In the genomic region with DNA sequence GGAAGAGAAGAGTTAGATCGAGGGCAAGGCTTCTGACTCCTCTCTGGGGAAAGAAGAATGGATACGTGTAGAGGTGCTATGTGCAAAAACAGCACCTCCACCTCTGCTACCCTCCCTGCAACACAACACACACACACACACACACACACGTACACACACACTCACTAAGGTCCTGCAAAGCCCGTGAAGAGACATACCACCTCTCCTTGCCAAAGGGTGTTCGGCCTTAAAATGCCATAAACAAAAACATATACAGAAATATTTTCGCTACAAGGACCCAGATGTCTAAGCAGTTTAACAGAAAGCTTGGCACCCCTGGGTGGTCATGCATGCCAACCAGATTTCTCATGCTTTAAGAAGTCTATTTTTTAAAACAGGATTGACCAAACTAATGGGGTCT, we compare ENCODE assay signal across 8 cellular contexts. TPM values are rescaled to one million over a fixed set of nuclear protein-coding genes. Genes with fewer than 3 reads are reported as not detected.
A peak's percentile ranks its signal among the peaks of the same experiment; 100 is the strongest.
DNase-seq lines count a peak whose midpoint lies in the region; FAIRE-seq and TF ChIP-seq lines count a peak whose summit lies in the region.

No MANE protein-coding gene starts in this region.

- peak overlapping the region; percentile 22 to 98 (median 93) for H3K27ac Mint-ChIP-seq in CD8-positive, alpha-beta memory T cell

- peak overlapping the region; percentile 91; the same call in 1 of the 2 replicates for H3K9ac ChIP-seq in MM.1S (ENCODE audit: low read length)
- H3K9ac ChIP-seq in neuronal stem cell (ENCODE audit: low read depth, low read length, poor library complexity): no peak overlapping the region

- H3K14ac ChIP-seq in neuronal stem cell (ENCODE audit: low read length): no peak overlapping the region

- H4K91ac ChIP-seq in neuronal stem cell (ENCODE audit: low read depth, low read length, poor library complexity): no peak overlapping the region

- H3K27me3 Mint-ChIP-seq in CD8-positive, alpha-beta memory T cell: no peaks in the 10 kb centered on the region

- no peak overlapping the region for H2AFZ ChIP-seq in MM.1S (ENCODE audit: low read length)
- H2AFZ ChIP-seq in neuronal stem cell (ENCODE audit: low read length): peak overlapping the region; percentile 98

- no peaks in the 10 kb centered on the region for H3K79me1 ChIP-seq in neuronal stem cell (ENCODE audit: low read depth, low read length)

- peaks cover 74% of the 10 kb centered on the region for H3K79me2 ChIP-seq in MM.1S (ENCODE audit: low read length)

- H3K27me3 ChIP-seq in CD8-positive, alpha-beta memory T cell (ENCODE audit: insufficient read depth, low read length, poor library complexity, severe bottlenecking): no peaks in the 10 kb centered on the region
- H3K27me3 ChIP-seq in MM.1S (replicated peaks; ENCODE audit: insufficient read depth, low read length) (no peaks in the 10 kb centered on the region), neuronal stem cell (ENCODE audit: control insufficient read depth in 3 of 3, insufficient read depth in 3 of 3, low read depth in 1 of 3, low read length in 3 of 3) (peaks cover 0 to 16% (median 0%) of the 10 kb centered on the region in 3 experiments)

- peaks cover 82 to 90% (median 82%) of the 10 kb centered on the region in 3 donors for H3K4me1 Mint-ChIP-seq in CD8-positive, alpha-beta memory T cell

- H3K4me1 ChIP-seq in CD8-positive, alpha-beta memory T cell (ENCODE audit: insufficient read depth, low read length): peaks cover 50% of the 10 kb centered on the region
- peaks cover 44% of the 10 kb centered on the region for H3K4me1 ChIP-seq in MM.1S (ENCODE audit: low read length)
- peaks cover 2 to 4% of the 10 kb centered on the region in 2 donors for H3K4me1 ChIP-seq in neuronal stem cell (ENCODE audit: control insufficient read depth in 2 of 2, insufficient read depth in 1 of 2, low read depth in 1 of 2, low read length in 2 of 2)

- H2BK5ac ChIP-seq in neuronal stem cell (ENCODE audit: low read length): no peak overlapping the region

- no peak for TF ChIP-seq CTCF in MM.1S (IDR thresholded peaks at IDR 0.05; ENCODE audit: low read length)

- peaks cover 56% of the 10 kb centered on the region for H3F3A ChIP-seq in MM.1S (ENCODE audit: insufficient read depth, low read length)

- no peak overlapping the region for H3K27ac ChIP-seq in CD8-positive, alpha-beta memory T cell (ENCODE audit: low read depth, low read length)
- H3K27ac ChIP-seq in MM.1S (ENCODE audit: low read length): peak overlapping the region; percentile 55; the same call in 1 of the 2 replicates
- H3K27ac ChIP-seq in neuronal stem cell (replicated peaks; ENCODE audit: low read length): no peak overlapping the region

- H2BK120ac ChIP-seq in neuronal stem cell (ENCODE audit: low read depth, low read length): no peak overlapping the region

- H3K9me3 ChIP-seq in CD8-positive, alpha-beta memory T cell (ENCODE audit: low read length): no peaks in the 10 kb centered on the region
- H3K9me3 ChIP-seq in MM.1S (replicated peaks; ENCODE audit: insufficient read depth, low read length) (no peaks in the 10 kb centered on the region), neuronal stem cell (replicated peaks in 1 of 2; ENCODE audit: control insufficient read depth in 2 of 2, insufficient read depth in 1 of 2, low read depth in 1 of 2, low read length in 2 of 2) (peaks cover 2 to 7% of the 10 kb centered on the region in 2 donors)

- no peaks in the 10 kb centered on the region for H3K36me3 ChIP-seq in CD8-positive, alpha-beta memory T cell (ENCODE audit: insufficient read depth, low read length)
- H3K36me3 ChIP-seq in MM.1S (replicated peaks; ENCODE audit: insufficient read depth, low read length) (no peaks in the 10 kb centered on the region; the same call in 1 of the 2 replicates), neuronal stem cell (replicated peaks in 1 of 2; ENCODE audit: control insufficient read depth in 2 of 2, insufficient read depth in 2 of 2, low read length in 2 of 2) (no peaks in the 10 kb centered on the region)

- peaks cover 7 to 29% (median 7%) of the 10 kb centered on the region in 3 donors for H3K36me3 Mint-ChIP-seq in CD8-positive, alpha-beta memory T cell

- no peak overlapping the region for H3K18ac ChIP-seq in neuronal stem cell (ENCODE audit: low read length)

- no peaks in the 10 kb centered on the region for H3K9me2 ChIP-seq in MM.1S (replicated peaks; ENCODE audit: insufficient read depth, low read length)

- no peak overlapping the region for H4K8ac ChIP-seq in neuronal stem cell (ENCODE audit: low read depth, low read length)

- no peak overlapping the region for H2AK5ac ChIP-seq in neuronal stem cell (ENCODE audit: low read depth, low read length)

- no peak for FAIRE-seq in RCC 7860 (lab: Jason Lieb, UNC)

- H2BK12ac ChIP-seq in neuronal stem cell (ENCODE audit: low read length): no peak overlapping the region

- CTCF ChIA-PET in CD8-positive, alpha-beta memory T cell (lab: Charles Lee): interaction anchor here (2.4 kb wide), 1 partner anchor 13 kb away, joined by 10 read pairs; no protein-coding TSS in a partner anchor

- H3K4me3 Mint-ChIP-seq in CD8-positive, alpha-beta memory T cell: peak overlapping the region; percentile 82 to 98 (median 95)

- POLR2A ChIA-PET in CD8-positive, alpha-beta memory T cell (lab: Charles Lee): no interaction called here

- no peak overlapping the region for H2BK15ac ChIP-seq in neuronal stem cell (ENCODE audit: low read length)

- H3K4me2 ChIP-seq in MM.1S (ENCODE audit: low read depth, low read length) (peak overlapping the region; percentile 82), neuronal stem cell (ENCODE audit: insufficient read depth, low read length, poor library complexity, severe bottlenecking) (peak overlapping the region; percentile 23)

- WGBS in neuronal stem cell (ENCODE audit: extremely low coverage in 2 of 2, insufficient read length in 2 of 2, insufficient replicate concordance in 1 of 2), 2 donors: no CpG with 5 or more reads among the region's 6 CpGs

- no peaks in the 10 kb centered on the region; the same call in 1 of the 2 replicates for H4K20me1 ChIP-seq in MM.1S (ENCODE audit: insufficient read depth, low read length)

- H3K4ac ChIP-seq in neuronal stem cell (ENCODE audit: low read length): no peak overlapping the region

- peak overlapping the region; percentile 95 for H3K4me3 ChIP-seq in CD8-positive, alpha-beta memory T cell (ENCODE audit: low read length)
- H3K4me3 ChIP-seq in MM.1S (ENCODE audit: low read length) (peak overlapping the region; percentile 81), neuronal stem cell (ENCODE audit: low read length in 2 of 2) (no peak overlapping the region)

- DNase-seq in CD8-positive, alpha-beta memory T cell: no peak
- DNase-seq in MM.1S: no peak
- DNase-seq in cerebellum (ENCODE audit: low spot score): peak; percentile 13
- DNase-seq in neuronal stem cell (ENCODE audit: low spot score): no peak
- DNase-seq in mucosa of gallbladder (ENCODE audit: low spot score): no peak
- no peak for DNase-seq in RCC 7860 (ENCODE audit: low spot score)
- no peak for DNase-seq in NCI-H2029 treated with DMSO at 0.1 percent for 48 hours (lab: John Stamatoyannopoulos, UW)
- DNase-seq in NK-92 (lab: John Stamatoyannopoulos, UW; ENCODE audit: unreplicated experiment): no peak

- no peak overlapping the region for H3K23ac ChIP-seq in neuronal stem cell (ENCODE audit: low read depth, low read length, poor library complexity)

- peaks cover 0 to 6% (median 0%) of the 10 kb centered on the region in 5 donors for H3K9me3 Mint-ChIP-seq in CD8-positive, alpha-beta memory T cell

RNA-seq across cellular contexts. Expression of gene TIFA, which starts 1.5 kb away (rescaled TPM):
- 10 to 100 TPM; 33.6 to 34.7 TPM for total RNA-seq in CD8-positive, alpha-beta memory T cell
- polyA plus RNA-seq in CD8-positive, alpha-beta memory T cell: 48.8 TPM
- total RNA-seq in cerebellum (8.3 TPM), mucosa of gallbladder (9.6 TPM)
- 4.0 TPM for polyA plus RNA-seq in neuronal stem cell (2013, experiment 1 of 2)
- 4.7 TPM for polyA plus RNA-seq in neuronal stem cell (2013, experiment 2 of 2)

RNA-seq across cellular contexts. Expression of gene ALPK1, which starts 13.0 kb away (rescaled TPM):
- 1 to 10 TPM; 2.5 to 3.1 TPM for total RNA-seq in CD8-positive, alpha-beta memory T cell
- 1.1 TPM for polyA plus RNA-seq in CD8-positive, alpha-beta memory T cell
- total RNA-seq in cerebellum (7.2 TPM), mucosa of gallbladder (21.3 TPM)
- 0.17 TPM for polyA plus RNA-seq in neuronal stem cell (2013, experiment 1 of 2)
- 0.14 TPM for polyA plus RNA-seq in neuronal stem cell (2013, experiment 2 of 2)

RNA-seq across cellular contexts. Expression of gene AP1AR, which starts 52.6 kb away (rescaled TPM):
- total RNA-seq in CD8-positive, alpha-beta memory T cell: 10 to 100 TPM; 23.2 to 27.1 TPM
- polyA plus RNA-seq in CD8-positive, alpha-beta memory T cell: 27.5 TPM
- total RNA-seq in cerebellum: 53.4 TPM
- polyA plus RNA-seq in neuronal stem cell (2013, experiment 1 of 2): 12.4 TPM
- polyA plus RNA-seq in neuronal stem cell (2013, experiment 2 of 2): 12.1 TPM
- total RNA-seq in mucosa of gallbladder: 26.1 TPM

Comparison
In these comparisons a context has a peak if more than half of its experiments do, and no peak if none do; other contexts are left out.
1. H3K4me3 ChIP-seq: peak in CD8-positive, alpha-beta memory T cell (single experiment) and MM.1S (single experiment); none in neuronal stem cell (0 of 2).